14 cellular contexts compared by ENCODE assay signal in the genomic region with DNA sequence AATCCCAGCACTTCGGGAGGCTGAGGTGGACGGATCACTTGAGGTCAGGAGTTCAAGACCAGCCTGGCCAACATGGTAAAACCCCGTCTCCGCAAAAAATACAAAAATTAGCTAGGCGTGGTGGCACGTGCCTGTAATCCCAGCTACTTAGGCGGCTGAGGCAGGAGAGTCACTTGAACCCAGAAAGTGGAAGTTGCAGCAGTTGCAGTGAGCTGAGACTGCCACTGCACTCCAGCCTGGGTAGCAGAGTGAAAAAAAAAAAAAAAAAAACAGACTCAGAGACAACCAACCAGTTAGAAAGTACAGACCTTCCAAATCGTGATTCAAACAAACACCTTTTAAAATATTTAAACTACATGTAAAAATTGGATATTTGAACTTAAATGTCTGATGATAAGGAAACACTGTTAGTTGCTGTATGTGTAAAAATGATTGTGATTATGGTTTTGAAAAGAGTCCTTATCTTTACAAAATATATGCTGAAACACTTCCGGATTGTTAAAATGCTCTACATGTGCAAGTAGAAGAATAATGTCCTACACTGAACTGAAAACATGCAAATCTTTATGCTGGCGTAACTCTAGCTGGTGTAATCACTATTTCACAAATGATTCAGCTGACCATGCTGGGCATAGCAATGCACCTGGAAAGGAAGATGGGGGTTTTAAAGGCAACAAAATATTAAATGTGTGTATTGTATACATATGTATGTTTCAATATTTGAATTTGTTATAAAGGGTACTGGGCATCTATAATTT. TPM values are rescaled to one million over a fixed set of nuclear protein-coding genes. Genes with fewer than 3 reads are reported as not detected.
DNase-seq lines count a peak whose midpoint lies in the region; ATAC-seq, FAIRE-seq and TF ChIP-seq lines count a peak whose summit lies in the region.
"Had no signal": no experiment of that assay in that cellular context is flagged by ENCODE, and none has a peak within 500 bp of the region (broad histone marks: within the 10 kb centered on the region; RNA-seq: fewer than 3 reads in every experiment).

No MANE protein-coding gene starts in this region.

- H3K9me3 ChIP-seq in Karpas-422 (ENCODE audit: low read length), result no peaks in the 10 kb centered on the region
- H3K9me3 ChIP-seq in neutrophil, result no peaks in the 10 kb centered on the region
- H3K9me3 ChIP-seq: A549, right lobe of liver had no signal

- peak; percentile 23 for DNase-seq in SIG-M5 treated with dmso at 0.1 percent for 504 hours (lab: John Stamatoyannopoulos, UW; ENCODE audit: unreplicated experiment)
- no peak for DNase-seq in SIG-M5 (lab: John Stamatoyannopoulos, UW)
- DNase-seq in Karpas-422, result peak; percentile 81
- DNase-seq in NCI-H748 (lab: John Stamatoyannopoulos, UW; ENCODE audit: unreplicated experiment), result no peak
- DNase-seq in DMS53 (lab: John Stamatoyannopoulos, UW), result no peak
- no peak for DNase-seq in frontal cortex (ENCODE audit: low spot score in 2 of 2)
- DNase-seq: activated CD4-positive, alpha-beta T cell treated with anti-CD3 and anti-CD28 coated beads, Interleukin-2, amount 50 U/mL, for 1 hour; NCI-H2081 treated with DMSO at 0.1 percent for 48 hours; right lobe of liver; substantia nigra had no signal

- peak overlapping the region; percentile 52 for H3K4me2 ChIP-seq in Karpas-422 (ENCODE audit: low read depth, low read length, poor library complexity, severe bottlenecking)
- H3K4me2 ChIP-seq: A549 had no signal

- H3K36me3 ChIP-seq in Karpas-422 (ENCODE audit: insufficient read depth, low read length), result no peaks in the 10 kb centered on the region
- H3K36me3 ChIP-seq in neutrophil, result no peaks in the 10 kb centered on the region
- H3K36me3 ChIP-seq: right lobe of liver had no signal

- peaks cover 63% of the 10 kb centered on the region for H3K79me2 ChIP-seq in Karpas-422 (ENCODE audit: low read length)

- H3K9ac ChIP-seq in Karpas-422 (ENCODE audit: low read length), result peak overlapping the region; percentile 58

- H3K4me1 ChIP-seq in Karpas-422 (ENCODE audit: low read length) (peaks cover 67% of the 10 kb centered on the region), neutrophil (ENCODE audit: control insufficient read depth in 1 of 2, insufficient read depth in 1 of 2, low read depth in 1 of 2, low read length in 1 of 2) (peaks cover 62% of the 10 kb centered on the region in 2 experiments)
- H3K4me1 ChIP-seq: right lobe of liver had no signal

- H4K20me1 ChIP-seq in Karpas-422 (ENCODE audit: insufficient read depth, low read depth, low read length), result no peaks in the 10 kb centered on the region

- peak overlapping the region; percentile 4 for H3K4me3 ChIP-seq in Karpas-422 (ENCODE audit: low read length)
- peak overlapping the region; percentile 32 to 36 for H3K4me3 ChIP-seq in neutrophil (ENCODE audit: low read depth in 1 of 2, low read length in 1 of 2)
- H3K4me3 ChIP-seq: A549, right lobe of liver had no signal

- TF ChIP-seq CTCF in neutrophil (IDR thresholded peaks at IDR 0.05), result no peak

- H2AFZ ChIP-seq in Karpas-422 (ENCODE audit: low read length), result no peak overlapping the region

- ATAC-seq in HG02763 (IDR thresholded peaks at IDR 0.05; ENCODE audit: unreplicated experiment), result peak; percentile 68
- ATAC-seq: A549, right lobe of liver had no signal

- H3K27me3 ChIP-seq in Karpas-422 (ENCODE audit: low read length) (no peaks in the 10 kb centered on the region), neutrophil (no peaks in the 10 kb centered on the region)
- H3K27me3 ChIP-seq: right lobe of liver had no signal

- no peaks in the 10 kb centered on the region for H3K9me2 ChIP-seq in Karpas-422 (replicated peaks; ENCODE audit: insufficient read depth, low read length)

- FAIRE-seq in frontal cortex (lab: Jason Lieb, UNC), result no peak
- FAIRE-seq: A549, colon had no signal

- H3K27ac ChIP-seq in Karpas-422 (ENCODE audit: low read length) (peak overlapping the region; percentile 89), neutrophil (peak overlapping the region; percentile 76)
- H3K27ac ChIP-seq: A549, right lobe of liver had no signal

RNA-seq across cellular contexts. Expression of gene SH3KBP1, which starts 37.8 kb away (rescaled TPM):
- 72.0 and 79.6 TPM in 2 replicates for total RNA-seq in Karpas-422 (2014; rRNA removed; shearing (Covaris generic); ENCODE audit: low replicate concordance)
- total RNA-seq in frontal cortex, result 13.5 TPM

Comparison
In these comparisons a context has a peak if more than half of its experiments do, and no peak if none do; other contexts are left out.
1. DNase-seq: peak in SIG-M5 treated with dmso at 0.1 percent for 504 hours (single experiment) and Karpas-422 (single experiment); none in SIG-M5 (single experiment), NCI-H748 (single experiment), DMS53 (single experiment) and frontal cortex (0 of 2).